ENCODE assay signal across 24 cellular contexts in genomic region chr21:27796106-27796505, GRCh38.
A peak's percentile ranks its signal among the peaks of the same experiment; 100 is the strongest.
DNase-seq lines count a peak whose midpoint lies in the region; ATAC-seq and TF ChIP-seq lines count a peak whose summit lies in the region.
"Had no signal": no experiment of that assay in that cellular context is flagged by ENCODE, and none has a peak within 500 bp of the region (broad histone marks: within the 10 kb centered on the region; RNA-seq: fewer than 3 reads in every experiment).

No MANE protein-coding gene starts in this region.

- peak; percentile 14 for DNase-seq in AG08395 (ENCODE audit: low spot score)
- DNase-seq in M059J (ENCODE audit: low read depth): peak; percentile 46
- peak; percentile 45 for DNase-seq in dedifferentiated amniotic fluid mesenchymal stem cell (ENCODE audit: extremely low spot score)
- peak; percentile 27 for DNase-seq in iris pigment epithelial cell (ENCODE audit: low read depth)
- no peak for DNase-seq in lower lobe of right lung
- DNase-seq in NCI-H2227 treated with DMSO at 0.1 percent for 48 hours (lab: John Stamatoyannopoulos, UW): no peak
- no peak for DNase-seq in NCI-H2029 (lab: John Stamatoyannopoulos, UW)
- DNase-seq: activated CD4-positive, alpha-beta memory T cell treated with anti-CD3 and anti-CD28 coated beads for 36 hours; activated CD4-positive, CD25-positive, alpha-beta regulatory T cell; activated gamma-delta T cell treated with Interleukin-2 at 50 U/mL for 16 hours; adrenal gland; central memory CD4-positive, alpha-beta T cell; DND-41; dorsolateral prefrontal cortex; MM.1S; NCI-H146; NCI-H748 treated with DMSO at 0.1 percent for 48 hours; stimulated activated CD4-positive, alpha-beta T cell treated with anti-CD3 and anti-CD28 coated beads, Interleukin-12 subunit alpha, Interleukin-12 subunit beta, amount 100 ng/mL, for 4 hours; stimulated activated CD4-positive, alpha-beta T cell treated with anti-CD3 and anti-CD28 coated beads, Interleukin-4, amount 100 ng/mL, for 4 hours; stomach had no signal

- no peaks in the 10 kb centered on the region for H3K27me3 ChIP-seq in lower lobe of right lung (ENCODE audit: low read depth)
- H3K27me3 ChIP-seq: adrenal gland, BLaER1, dorsolateral prefrontal cortex, stomach, tibial nerve had no signal

- H3K27ac ChIP-seq in lower lobe of right lung: no peak overlapping the region
- H3K27ac ChIP-seq: adrenal gland, BLaER1, dorsolateral prefrontal cortex, RWPE1, stomach had no signal

- no peak for TF ChIP-seq CTCF in lower lobe of right lung (IDR thresholded peaks at IDR 0.05)

- H3K36me3 ChIP-seq in lower lobe of right lung: no peaks in the 10 kb centered on the region
- H3K36me3 ChIP-seq: adrenal gland, BLaER1, stomach, tibial nerve had no signal

- ATAC-seq in lower lobe of right lung (no peak), GM18511 (IDR thresholded peaks at IDR 0.05; ENCODE audit: unreplicated experiment) (no peak)

- no peaks in the 10 kb centered on the region for H3K4me1 ChIP-seq in lower lobe of right lung
- H3K4me1 ChIP-seq: adrenal gland, BLaER1 had no signal

- intact Hi-C loops in lower lobe of right lung (cut with DNase I): no loop called here

- H3K4me3 ChIP-seq in lower lobe of right lung: no peak overlapping the region
- H3K4me3 ChIP-seq: adrenal gland, BLaER1, dorsolateral prefrontal cortex, stomach, tibial nerve had no signal

- H3K9me3 ChIP-seq in lower lobe of right lung: no peaks in the 10 kb centered on the region
- H3K9me3 ChIP-seq: adrenal gland, BLaER1, stomach, tibial nerve had no signal

Comparison
In these comparisons a context has a peak if more than half of its experiments do, and no peak if none do; other contexts are left out.
1. DNase-seq: peak in AG08395 (single experiment), M059J (single experiment), dedifferentiated amniotic fluid mesenchymal stem cell (single experiment) and iris pigment epithelial cell (single experiment); none in lower lobe of right lung (single experiment), NCI-H2227 treated with DMSO at 0.1 percent for 48 hours (single experiment) and NCI-H2029 (single experiment).